15 cellular contexts compared by ENCODE assay signal in the genomic region with DNA sequence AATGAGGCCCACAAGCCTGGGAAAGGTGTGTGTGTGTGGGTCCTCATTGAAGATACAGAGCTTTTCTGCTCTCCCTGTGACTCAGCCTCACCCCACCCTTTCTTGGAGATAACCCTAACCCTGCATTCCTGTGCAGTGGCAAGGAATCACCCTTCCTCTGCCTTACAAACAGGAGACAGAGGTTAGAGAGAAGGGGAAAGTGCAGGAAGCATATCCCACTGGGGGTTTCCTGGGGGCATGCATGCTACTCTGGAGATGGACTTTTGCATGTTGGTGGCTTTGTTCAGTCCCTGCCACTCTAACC. TPM values are rescaled to one million over a fixed set of nuclear protein-coding genes. Genes with fewer than 3 reads are reported as not detected.
A peak's percentile ranks its signal among the peaks of the same experiment; 100 is the strongest.
DNase-seq lines count a peak whose midpoint lies in the region; ATAC-seq and TF ChIP-seq lines count a peak whose summit lies in the region.
"Had no signal": no experiment of that assay in that cellular context is flagged by ENCODE, and none has a peak within 500 bp of the region (broad histone marks: within the 10 kb centered on the region; RNA-seq: fewer than 3 reads in every experiment).

No MANE protein-coding gene starts in this region.

- RAD21 ChIA-PET in HCT116 (lab: Charles Lee; ENCODE audit: low non-redundant PET in 1 of 2, low total read pairs in 2 of 2, uncharacterized antibody in 2 of 2, unreplicated experiment in 2 of 2) = no interaction called here

- intact Hi-C loops in HCT116 (cut with micrococcal nuclease) = no loop called here

- ATAC-seq in HCT116 (no peak), HG02571 (IDR thresholded peaks at IDR 0.05; ENCODE audit: unreplicated experiment) (no peak)
- ATAC-seq: HepG2 had no signal

- H3K36me3 ChIP-seq in HCT116 (ENCODE audit: control insufficient read depth in 1 of 2, insufficient read depth in 2 of 2, low read length in 2 of 2) (no peaks in the 10 kb centered on the region), endodermal cell (ENCODE audit: control insufficient read depth, insufficient read depth, low read length) (no peaks in the 10 kb centered on the region)
- H3K36me3 ChIP-seq: SJSA1 had no signal

- POLR2A ChIA-PET in HCT116 (lab: Charles Lee) = no interaction called here

- no peak overlapping the region for H3K4me3 Mint-ChIP-seq in endodermal cell

- no peak overlapping the region for H3K27ac Mint-ChIP-seq in endodermal cell

- no peak for TF ChIP-seq RAD21 in HCT116 (IDR thresholded peaks at IDR 0.05; ENCODE audit: low read depth)

- no TSS peak for BruUV-seq in HCT116 (replicated peaks; lab: Mats Ljungman, UMichigan)

- H3K9me3 ChIP-seq in HCT116 (ENCODE audit: control insufficient read depth in 1 of 2, insufficient read depth in 1 of 2, low read depth in 1 of 2, low read length in 2 of 2) = no peaks in the 10 kb centered on the region
- H3K9me3 ChIP-seq in endodermal cell (ENCODE audit: control insufficient read depth, low read length) = no peaks in the 10 kb centered on the region

- no peaks in the 10 kb centered on the region for H3K9me2 ChIP-seq in HCT116 (ENCODE audit: insufficient read depth)

- no peaks in the 10 kb centered on the region for H3K9me3 Mint-ChIP-seq in endodermal cell

- H3K27me3 Mint-ChIP-seq in endodermal cell (ENCODE audit: insufficient read depth) = peaks cover 99% of the 10 kb centered on the region

- peaks cover 70% of the 10 kb centered on the region for H3K27me3 ChIP-seq in HCT116 (ENCODE audit: insufficient read depth, low read length)
- peaks cover 99% of the 10 kb centered on the region for H3K27me3 ChIP-seq in endodermal cell (ENCODE audit: control insufficient read depth, insufficient read depth, low read length, poor library complexity, severe bottlenecking)

- H3K4me2 ChIP-seq in HCT116 (ENCODE audit: low read length) = peak overlapping the region; percentile 13; the same call in 1 of the 2 replicates

- no peak for TF ChIP-seq POLR2A in HCT116 (IDR thresholded peaks at IDR 0.05; ENCODE audit: borderline replicate concordance, extremely low read depth, insufficient read depth, insufficient read length)

- H3K4me3 ChIP-seq in HCT116 (replicated peaks in 1 of 2; ENCODE audit: low read depth in 1 of 2, low read length in 2 of 2) (no peak overlapping the region), endodermal cell (ENCODE audit: low read length) (no peak overlapping the region)
- H3K4me3 ChIP-seq: SJSA1 had no signal

- no peaks in the 10 kb centered on the region for H4K20me1 ChIP-seq in HCT116 (ENCODE audit: insufficient read depth)

- H3K27ac ChIP-seq in HCT116 (ENCODE audit: low read depth, low read length) (no peak overlapping the region), angular gyrus (ENCODE audit: low read depth, low read length) (peak overlapping the region; percentile 57), endodermal cell (ENCODE audit: low read depth, low read length) (no peak overlapping the region)
- H3K27ac ChIP-seq: RWPE1, SJSA1 had no signal

- H3K36me3 Mint-ChIP-seq in endodermal cell (ENCODE audit: low read depth) = no peaks in the 10 kb centered on the region

- peaks cover 46% of the 10 kb centered on the region for H3K4me1 Mint-ChIP-seq in endodermal cell

- H3K9ac ChIP-seq in HCT116 (ENCODE audit: low read length) (no peak overlapping the region), endodermal cell (ENCODE audit: extremely low read depth, low read length, poor library complexity, severe bottlenecking) (no peak overlapping the region)

- CTCF ChIA-PET in HCT116 (lab: Charles Lee) = no interaction called here

- no peak overlapping the region for H2AFZ ChIP-seq in HCT116 (ENCODE audit: low read depth, low read length, poor library complexity, severe bottlenecking)

- DNase-seq in A172 (ENCODE audit: low spot score) = peak; percentile 33
- DNase-seq in HCT116 (ENCODE audit: low read depth, low spot score) = no peak
- peak; percentile 64 for DNase-seq in endodermal cell
- no peak for DNase-seq in H4 (ENCODE audit: low spot score)
- no peak for DNase-seq in COLO668 (lab: John Stamatoyannopoulos, UW; ENCODE audit: unreplicated experiment)
- DNase-seq in GM19240 (ENCODE audit: insufficient read length, low spot score) = no peak
- DNase-seq: 8988T, Calu3, NCI-H1436, NCI-H526 had no signal

- peaks cover 4 to 37% of the 10 kb centered on the region in 2 experiments; a peak in 3 of 4 replicates for H3K4me1 ChIP-seq in HCT116 (ENCODE audit: control insufficient read depth in 1 of 2, insufficient read depth in 2 of 2, low read length in 2 of 2)
- peaks cover 3% of the 10 kb centered on the region for H3K4me1 ChIP-seq in endodermal cell (ENCODE audit: control insufficient read depth, insufficient read depth, low read length)

- TF ChIP-seq CTCF in HCT116 (IDR thresholded peaks at IDR 0.05 in 2 of 3, conservative IDR thresholded peaks at IDR 0.05 in 1 of 3; ENCODE audit: borderline replicate concordance in 1 of 3, insufficient read depth in 1 of 3, low read depth in 2 of 3, low read length in 2 of 3) (no peak), endodermal cell (conservative IDR thresholded peaks at IDR 0.05) (no peak)

- no peaks in the 10 kb centered on the region for H3K79me2 ChIP-seq in HCT116 (ENCODE audit: insufficient read depth, low read length)

TF ChIP-seq in HCT116, 20 proteins besides CTCF, POLR2A, EP300 and RAD21:
- TF ChIP-seq POLR2AphosphoS5 (IDR thresholded peaks at IDR 0.05; ENCODE audit: low read depth, low read length) (no peak), EGR1 (IDR thresholded peaks at IDR 0.05; ENCODE audit: low read depth) (no peak), JUND (IDR thresholded peaks at IDR 0.05) (no peak), SIN3A (IDR thresholded peaks at IDR 0.05; ENCODE audit: low read depth) (no peak), FOSL1 (IDR thresholded peaks at IDR 0.05; ENCODE audit: low read depth) (no peak), YY1 (IDR thresholded peaks at IDR 0.05; ENCODE audit: extremely low read depth, insufficient replicate concordance, low read depth, low read length) (no peak)
- TF ChIP-seq, protein P1, sequence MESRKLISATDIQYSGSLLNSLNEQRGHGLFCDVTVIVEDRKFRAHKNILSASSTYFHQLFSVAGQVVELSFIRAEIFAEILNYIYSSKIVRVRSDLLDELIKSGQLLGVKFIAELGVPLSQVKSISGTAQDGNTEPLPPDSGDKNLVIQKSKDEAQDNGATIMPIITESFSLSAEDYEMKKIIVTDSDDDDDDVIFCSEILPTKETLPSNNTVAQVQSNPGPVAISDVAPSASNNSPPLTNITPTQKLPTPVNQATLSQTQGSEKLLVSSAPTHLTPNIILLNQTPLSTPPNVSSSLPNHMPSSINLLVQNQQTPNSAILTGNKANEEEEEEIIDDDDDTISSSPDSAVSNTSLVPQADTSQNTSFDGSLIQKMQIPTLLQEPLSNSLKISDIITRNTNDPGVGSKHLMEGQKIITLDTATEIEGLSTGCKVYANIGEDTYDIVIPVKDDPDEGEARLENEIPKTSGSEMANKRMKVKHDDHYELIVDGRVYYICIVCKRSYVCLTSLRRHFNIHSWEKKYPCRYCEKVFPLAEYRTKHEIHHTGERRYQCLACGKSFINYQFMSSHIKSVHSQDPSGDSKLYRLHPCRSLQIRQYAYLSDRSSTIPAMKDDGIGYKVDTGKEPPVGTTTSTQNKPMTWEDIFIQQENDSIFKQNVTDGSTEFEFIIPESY (IDR thresholded peaks at IDR 0.05; ENCODE audit: extremely low read depth, insufficient replicate concordance, low read length) = no peak

RNA-seq across cellular contexts. Expression of a gene that starts 4.5 kb away (rescaled TPM):
- 10.9 and 14.5 TPM in 2 replicates for total RNA-seq in A172 (2014; rRNA removed; shearing (Covaris generic))
- total RNA-seq in HCT116 (2021; ENCODE audit: unreplicated experiment) (10.2 TPM), endodermal cell (under 1 TPM; 0.20 to 0.29 TPM)
- polyA plus RNA-seq in HCT116 (2012) = 7.7 and 9.7 TPM in 2 replicates
- polyA plus RNA-seq in endodermal cell (2013, experiment 1 of 2) = 4.2 TPM
- polyA plus RNA-seq in endodermal cell (2013, experiment 2 of 2) = 5.4 TPM
- total RNA-seq in H4 (2014; rRNA removed; shearing (Covaris generic)) = 2.2 and 8.5 TPM in 2 replicates
- total RNA-seq: Calu3, HepG2 had no signal
- polyA plus RNA-seq: HepG2 had no signal

Comparison
In these comparisons a context has a peak if more than half of its experiments do, and no peak if none do; other contexts are left out.
1. DNase-seq: peak in A172 (single experiment) and endodermal cell (single experiment); none in HCT116 (single experiment), H4 (single experiment), COLO668 (single experiment) and GM19240 (single experiment).